In the genomic region with DNA sequence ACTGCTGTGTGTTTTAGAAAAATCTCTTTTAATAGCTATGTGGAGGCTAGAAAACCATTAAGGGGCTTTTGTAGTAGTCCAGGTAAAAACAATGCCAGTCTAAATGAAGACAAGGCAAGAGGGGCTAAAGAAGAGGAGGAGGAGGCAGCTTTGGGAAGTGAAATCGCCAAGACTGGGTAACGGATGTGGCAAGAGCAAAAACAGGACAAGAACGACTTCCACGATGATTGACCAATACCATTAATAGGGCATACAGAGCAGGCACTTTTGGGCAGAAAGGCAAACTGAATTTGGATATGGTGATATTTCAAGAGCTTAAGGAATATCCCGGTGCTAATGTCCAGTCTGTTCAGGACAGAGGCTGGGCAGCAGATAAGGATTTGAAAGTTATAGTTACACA, we compare ENCODE assay signal across 10 cellular contexts.
"Had no signal": no experiment of that assay in that cellular context is flagged by ENCODE, and none has a peak within 500 bp of the region (broad histone marks: within the 10 kb centered on the region; RNA-seq: fewer than 3 reads in every experiment).

No MANE protein-coding gene starts in this region.

- DNase-seq: activated T-cell treated with anti-CD3 and anti-CD28 coated beads for 4 hours; colonic mucosa; effector memory CD4-positive, alpha-beta T cell; gastrocnemius medialis; islet precursor cell; mesenchymal stem cell; ovary; stimulated activated CD4-positive, alpha-beta T cell treated with anti-CD3 and anti-CD28 coated beads, Interleukin-12 subunit alpha, Interleukin-12 subunit beta, amount 100 ng/mL, for 4 hours; stimulated activated naive CD4-positive, alpha-beta T cell treated with Interleukin-2 at 50 U/mL for 16 hours had no signal

- ATAC-seq: gastrocnemius medialis, left lobe of liver had no signal
